In the genomic region with DNA sequence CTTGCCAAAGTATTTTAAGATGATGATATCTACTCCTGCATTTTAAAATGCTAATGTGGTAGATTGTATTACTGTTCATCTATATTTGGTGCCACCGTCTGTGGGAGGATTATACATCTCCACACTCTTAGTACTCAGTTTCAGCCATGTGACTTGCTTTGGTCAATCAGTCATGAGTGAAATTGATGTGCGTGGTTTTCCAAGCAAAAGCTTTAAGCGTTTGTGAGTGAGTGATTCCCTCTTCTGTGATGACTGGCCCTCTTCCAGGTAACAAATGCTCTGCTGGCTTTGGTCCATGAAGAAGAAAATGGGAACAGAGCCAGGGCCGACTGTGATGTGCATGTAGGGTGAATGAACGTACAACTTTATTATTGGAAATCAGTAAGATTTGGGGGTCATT, we compare ENCODE assay signal across 12 cellular contexts.
DNase-seq lines count a peak whose midpoint lies in the region; ATAC-seq lines count a peak whose summit lies in the region.
"Had no signal": no experiment of that assay in that cellular context is flagged by ENCODE, and none has a peak within 500 bp of the region (broad histone marks: within the 10 kb centered on the region; RNA-seq: fewer than 3 reads in every experiment).

No MANE protein-coding gene starts in this region.

- peaks cover 17% of the 10 kb centered on the region for H3K4me1 Mint-ChIP-seq in activated T-cell treated with anti-CD3 and anti-CD28 coated beads, Interleukin-2, amount 50 U/mL, for 72 hours (ENCODE audit: low read depth)
- peaks cover 24% of the 10 kb centered on the region for H3K4me1 Mint-ChIP-seq in activated T-cell treated with anti-CD3 and anti-CD28 coated beads, Interleukin-2, amount 50 U/mL, for 24 hours (ENCODE audit: low read depth)
- peaks cover 15% of the 10 kb centered on the region for H3K4me1 Mint-ChIP-seq in stimulated activated naive CD8-positive, alpha-beta T cell treated with anti-CD3 and anti-CD28 coated beads, Interleukin-15, amount 100 ng/mL, for 72 hours

- no peak overlapping the region for H3K4me3 Mint-ChIP-seq in activated T-cell treated with anti-CD3 and anti-CD28 coated beads, Interleukin-2, amount 50 U/mL, for 72 hours
- no peak overlapping the region for H3K4me3 Mint-ChIP-seq in activated T-cell treated with anti-CD3 and anti-CD28 coated beads, Interleukin-2, amount 50 U/mL, for 24 hours
- no peak overlapping the region for H3K4me3 Mint-ChIP-seq in stimulated activated naive CD8-positive, alpha-beta T cell treated with anti-CD3 and anti-CD28 coated beads, Interleukin-15, amount 100 ng/mL, for 72 hours
- H3K4me3 Mint-ChIP-seq: activated CD8-positive, alpha-beta T cell treated with anti-CD3 and anti-CD28 coated beads, Interleukin-2, amount 10 ng/mL, durations not matched to agents 7 days and 5 days had no signal

- ATAC-seq in activated T-cell treated with anti-CD3 and anti-CD28 coated beads, Interleukin-2, amount 50 U/mL, for 72 hours (replicated peaks in 1 of 2), result peak; percentile 86 to 89
- peak; percentile 65 for ATAC-seq in stimulated activated naive CD8-positive, alpha-beta T cell treated with anti-CD3 and anti-CD28 coated beads, Interleukin-15, amount 100 ng/mL, for 72 hours
- ATAC-seq in HG03097 (IDR thresholded peaks at IDR 0.05; ENCODE audit: low FRiP score, unreplicated experiment), result no peak
- ATAC-seq: activated CD8-positive, alpha-beta T cell treated with anti-CD3 and anti-CD28 coated beads, Interleukin-2, amount 10 ng/mL, durations not matched to agents 7 days and 5 days had no signal

- no peaks in the 10 kb centered on the region for H3K36me3 Mint-ChIP-seq in activated T-cell treated with anti-CD3 and anti-CD28 coated beads, Interleukin-2, amount 50 U/mL, for 72 hours (ENCODE audit: insufficient read depth in 2 of 2)
- no peaks in the 10 kb centered on the region for H3K36me3 Mint-ChIP-seq in activated T-cell treated with anti-CD3 and anti-CD28 coated beads, Interleukin-2, amount 50 U/mL, for 24 hours (ENCODE audit: low read depth)

- H3K27me3 Mint-ChIP-seq in activated T-cell treated with anti-CD3 and anti-CD28 coated beads, Interleukin-2, amount 50 U/mL, for 72 hours (ENCODE audit: low read depth), result no peaks in the 10 kb centered on the region
- no peaks in the 10 kb centered on the region for H3K27me3 Mint-ChIP-seq in activated T-cell treated with anti-CD3 and anti-CD28 coated beads, Interleukin-2, amount 50 U/mL, for 24 hours
- H3K27me3 Mint-ChIP-seq in stimulated activated naive CD8-positive, alpha-beta T cell treated with anti-CD3 and anti-CD28 coated beads, Interleukin-15, amount 100 ng/mL, for 72 hours, result no peaks in the 10 kb centered on the region

- peak; percentile 11 to 17 for DNase-seq in activated T-cell treated with anti-CD3 and anti-CD28 coated beads, Interleukin-2, amount 50 U/mL, for 72 hours
- no peak for DNase-seq in activated T-cell treated with anti-CD3 and anti-CD28 coated beads, Interleukin-2, amount 50 U/mL, for 24 hours
- DNase-seq in NCI-H1092 (lab: John Stamatoyannopoulos, UW) (peak; percentile 59), astrocyte of the hippocampus (ENCODE audit: low read depth, low spot score) (peak; percentile 50), NCI-H82 (lab: John Stamatoyannopoulos, UW) (no peak)
- DNase-seq in stimulated activated naive CD8-positive, alpha-beta T cell treated with anti-CD3 and anti-CD28 coated beads, Interleukin-15, amount 100 ng/mL, for 72 hours, result no peak
- no peak for DNase-seq in activated CD4-positive, CD25-positive, alpha-beta regulatory T cell (lab: John Stamatoyannopoulos, UW)
- DNase-seq: activated CD8-positive, alpha-beta T cell treated with anti-CD3 and anti-CD28 coated beads, Interleukin-2, amount 10 ng/mL, durations not matched to agents 7 days and 5 days; cerebellar nuclear complex; IMR-90; Right ventricle myocardium superior had no signal

- H3K27ac Mint-ChIP-seq in activated T-cell treated with anti-CD3 and anti-CD28 coated beads, Interleukin-2, amount 50 U/mL, for 72 hours, result no peak overlapping the region
- no peak overlapping the region for H3K27ac Mint-ChIP-seq in activated T-cell treated with anti-CD3 and anti-CD28 coated beads, Interleukin-2, amount 50 U/mL, for 24 hours
- no peak overlapping the region for H3K27ac Mint-ChIP-seq in stimulated activated naive CD8-positive, alpha-beta T cell treated with anti-CD3 and anti-CD28 coated beads, Interleukin-15, amount 100 ng/mL, for 72 hours
- H3K27ac Mint-ChIP-seq: activated CD8-positive, alpha-beta T cell treated with anti-CD3 and anti-CD28 coated beads, Interleukin-2, amount 10 ng/mL, durations not matched to agents 7 days and 5 days had no signal

- H3K9me3 Mint-ChIP-seq in activated T-cell treated with anti-CD3 and anti-CD28 coated beads, Interleukin-2, amount 50 U/mL, for 72 hours, result no peaks in the 10 kb centered on the region
- H3K9me3 Mint-ChIP-seq in activated T-cell treated with anti-CD3 and anti-CD28 coated beads, Interleukin-2, amount 50 U/mL, for 24 hours, result no peaks in the 10 kb centered on the region
- no peaks in the 10 kb centered on the region for H3K9me3 Mint-ChIP-seq in stimulated activated naive CD8-positive, alpha-beta T cell treated with anti-CD3 and anti-CD28 coated beads, Interleukin-15, amount 100 ng/mL, for 72 hours

Comparison
In these comparisons a context has a peak if more than half of its experiments do, and no peak if none do; other contexts are left out.
1. DNase-seq: peak in activated T-cell treated with anti-CD3 and anti-CD28 coated beads, Interleukin-2, amount 50 U/mL, for 72 hours (2 of 2), NCI-H1092 (single experiment) and astrocyte of the hippocampus (single experiment); none in activated T-cell treated with anti-CD3 and anti-CD28 coated beads, Interleukin-2, amount 50 U/mL, for 24 hours (single experiment), stimulated activated naive CD8-positive, alpha-beta T cell treated with anti-CD3 and anti-CD28 coated beads, Interleukin-15, amount 100 ng/mL, for 72 hours (0 of 2), activated CD4-positive, CD25-positive, alpha-beta regulatory T cell (0 of 4) and NCI-H82 (single experiment).